ENCODE assay signal across 8 cellular contexts in genomic region chr1:152151646-152152045, GRCh38. TPM values are rescaled to one million over a fixed set of nuclear protein-coding genes. Genes with fewer than 3 reads are reported as not detected.
"Had no signal": no experiment of that assay in that cellular context is flagged by ENCODE, and none has a peak within 500 bp of the region (broad histone marks: within the 10 kb centered on the region; RNA-seq: fewer than 3 reads in every experiment).

No MANE protein-coding gene starts in this region.

- DNase-seq: GOT3, H7, IMR-90, KG1 had no signal

- H3K36me3 ChIP-seq: HAP-1 had no signal

- H3K4me3 ChIP-seq: HAP-1, K562 had no signal

- H3K9me3 ChIP-seq: HAP-1 had no signal

- H3K4me1 ChIP-seq: HAP-1 had no signal

RNA-seq across cellular contexts. Expression of gene RPTN, which starts 7.4 kb away (rescaled TPM):
- total RNA-seq: H4, H7, HT-29, IMR-90, K562 had no signal
- polyA plus RNA-seq: IMR-90, K562 had no signal

RNA-seq across cellular contexts. Expression of gene TCHH, which starts 36.4 kb away (rescaled TPM):
- total RNA-seq: H4, H7, HT-29, IMR-90, K562 had no signal
- polyA plus RNA-seq: IMR-90, K562 had no signal
